Comparison of ENCODE assay signal across 8 cellular contexts in genomic region chr2:241309684-241310117, GRCh38. TPM values are rescaled to one million over a fixed set of nuclear protein-coding genes. Genes with fewer than 3 reads are reported as not detected.
DNase-seq lines count a peak whose midpoint lies in the region; ATAC-seq, FAIRE-seq and TF ChIP-seq lines count a peak whose summit lies in the region.

No MANE protein-coding gene starts in this region.

- peaks cover 3% of the 10 kb centered on the region for H3K9me1 ChIP-seq in K562 (ENCODE audit: control insufficient read depth, insufficient read depth, low read length)

- BruUV-seq in K562 (replicated peaks; lab: Mats Ljungman, UMichigan) = no TSS peak

- intact Hi-C loops in K562 (cut with micrococcal nuclease) = no loop called here
- intact Hi-C loops in sciatic nerve (cut with DNase I) = no loop called here
- intact Hi-C loops in sigmoid colon (cut with DNase I) = loop anchor here (5.0 to 10.0 kb wide), 2 partner anchors 157 to 745 kb away; partner anchors contain the start of genes DUSP28, PPP1R7 and RNPEPL1

- H3K27me3 ChIP-seq in K562 (ENCODE audit: control insufficient read depth in 2 of 2, insufficient read depth in 2 of 2, low read length in 2 of 2) (no peaks in the 10 kb centered on the region), sigmoid colon (no peaks in the 10 kb centered on the region)

- peak; percentile 52 for DNase-seq in T-helper 22 cell (ENCODE audit: low read depth)
- DNase-seq in K562 (ENCODE audit: extremely low read depth in 1 of 4, low spot score in 3 of 4) = no peak
- no peak for DNase-seq in sciatic nerve (ENCODE audit: low spot score)
- no peak for DNase-seq in sigmoid colon
- no peak for DNase-seq in NCI-H510A treated with DMSO at 0.1 percent for 48 hours (lab: John Stamatoyannopoulos, UW)
- DNase-seq in NCI-H1694 treated with DMSO at 0.1 percent for 48 hours (lab: John Stamatoyannopoulos, UW) = no peak

- H2AFZ ChIP-seq in K562 (ENCODE audit: low read depth, low read length) = no peak overlapping the region

- CTCF ChIA-PET in K562 (lab: Yijun Ruan, JAX; ENCODE audit: low intra/inter-chr PET ratio) = no interaction called here

- ATAC-seq in GM18502 (IDR thresholded peaks at IDR 0.05; ENCODE audit: poor library complexity, unreplicated experiment) (peak; percentile 54), HG03139 (IDR thresholded peaks at IDR 0.05; ENCODE audit: unreplicated experiment) (peak; percentile 45), K562 (peak; percentile 11), sciatic nerve (peak; percentile 14)

- H3K36me3 ChIP-seq in K562 (ENCODE audit: control insufficient read depth, insufficient read depth, low read length) (peaks cover 30% of the 10 kb centered on the region), sigmoid colon (no peaks in the 10 kb centered on the region)

- TF ChIP-seq CTCF in K562 (IDR thresholded peaks at IDR 0.05 in 2 of 3, conservative IDR thresholded peaks at IDR 0.05 in 1 of 3; ENCODE audit: insufficient read depth in 2 of 3, low read depth in 1 of 3, low read length in 3 of 3) = no peak
- no peak for TF ChIP-seq CTCF in sigmoid colon (IDR thresholded peaks at IDR 0.05)

- POLR2A ChIA-PET in K562 (lab: Yijun Ruan, JAX) = no interaction called here

- no peaks in the 10 kb centered on the region for H3K9me3 ChIP-seq in K562 (replicated peaks; ENCODE audit: control insufficient read depth, insufficient read depth, low read depth, low read length)
- H3K9me3 ChIP-seq in sigmoid colon = no peaks in the 10 kb centered on the region

- no peak for TF ChIP-seq POLR2A in K562 (conservative IDR thresholded peaks at IDR 0.05)
- TF ChIP-seq POLR2A in sigmoid colon (IDR thresholded peaks at IDR 0.05) = no peak

- TF ChIP-seq RAD21 in K562 (CRISPR knock-in tag; conservative IDR thresholded peaks at IDR 0.05 in 1 of 2, IDR thresholded peaks at IDR 0.05 in 1 of 2) = no peak

- WGBS in K562 (ENCODE audit: insufficient coverage, low coverage, missing lambda C conversion rate) = 38% methylated on average over 2 of the region's 2 CpGs
- WGBS in sigmoid colon, 2 donors = 46 to 68% methylated on average over 2 of the region's 2 CpGs

- FAIRE-seq in K562 (lab: Jason Lieb, UNC) = peak; percentile 60

- H3K4me3 ChIP-seq in K562 (no peak overlapping the region), sigmoid colon (no peak overlapping the region)

- in situ Hi-C loops in K562 (cut with MboI) = no loop called here

- H3K9ac ChIP-seq in K562 (ENCODE audit: insufficient read depth in 1 of 2, low read depth in 2 of 2, low read length in 2 of 2) = no peak overlapping the region

- no peak for TF ChIP-seq EP300 in K562 (IDR thresholded peaks at IDR 0.05; ENCODE audit: low read length)
- no peak for TF ChIP-seq EP300 in sigmoid colon (IDR thresholded peaks at IDR 0.05)

- H3K4me2 ChIP-seq in K562 (ENCODE audit: insufficient read depth, low read length) = no peak overlapping the region

- peaks cover 14% of the 10 kb centered on the region for H4K20me1 ChIP-seq in K562 (replicated peaks; ENCODE audit: control insufficient read depth, insufficient read depth, low read length)

- H3K4me1 ChIP-seq in K562 (replicated peaks in 1 of 2; ENCODE audit: control insufficient read depth in 2 of 2, insufficient read depth in 2 of 2, low read length in 2 of 2) (peaks cover 22 to 33% of the 10 kb centered on the region in 2 experiments; a peak in 4 of 5 replicates), sigmoid colon (peaks cover 0 to 42% (median 25%) of the 10 kb centered on the region in 4 donors)

- peaks cover 99% of the 10 kb centered on the region for H3K79me2 ChIP-seq in K562 (ENCODE audit: control insufficient read depth, insufficient read depth, low read length)

- H3K27ac ChIP-seq in K562 (ENCODE audit: extremely low read depth, low read depth, low read length) (no peak overlapping the region), sigmoid colon (no peak overlapping the region)

TF ChIP-seq in K562, 482 proteins besides CTCF, POLR2A, EP300 and RAD21 (continues in another document):
- no peak for TF ChIP-seq KHSRP (IDR thresholded peaks at IDR 0.05)
- TF ChIP-seq KLF13 (tag; IDR thresholded peaks at IDR 0.05; ENCODE audit: borderline replicate concordance, low read depth) = no peak
- no peak for TF ChIP-seq JUN (IDR thresholded peaks at IDR 0.05; ENCODE audit: borderline replicate concordance, low read depth, low read length)
- TF ChIP-seq JUN (CRISPR knock-in tag; IDR thresholded peaks at IDR 0.05; ENCODE audit: borderline replicate concordance) = no peak
- no peak for TF ChIP-seq RBM25 (IDR thresholded peaks at IDR 0.05; ENCODE audit: low read depth, low read length, severe bottlenecking)
- no peak for TF ChIP-seq MTA1 (IDR thresholded peaks at IDR 0.05; ENCODE audit: borderline replicate concordance)
- no peak for TF ChIP-seq CCAR2 (IDR thresholded peaks at IDR 0.05; ENCODE audit: low read depth, low read length)
- no peak for TF ChIP-seq TFAM (CRISPR knock-in tag; conservative IDR thresholded peaks at IDR 0.05)
- no peak for TF ChIP-seq ZNF408 (CRISPR knock-in tag; IDR thresholded peaks at IDR 0.05; ENCODE audit: low read depth)
- no peak for TF ChIP-seq PCBP1 (IDR thresholded peaks at IDR 0.05; ENCODE audit: low read depth, low read length, poor library complexity, severe bottlenecking)
- no peak for TF ChIP-seq RB1 (IDR thresholded peaks at IDR 0.05; ENCODE audit: low read depth)
- TF ChIP-seq LCOR (CRISPR knock-in tag; IDR thresholded peaks at IDR 0.05) = no peak

RNA-seq across cellular contexts. Expression of gene HDLBP, which starts 5.8 kb away (rescaled TPM):
- 614 and 791 TPM in 2 replicates for total RNA-seq in K562 (2011; cell fraction: chromatin; rRNA removed; ENCODE audit: low replicate concordance)
- total RNA-seq in K562 (2011; cell fraction: nucleolus; rRNA removed) = 306 TPM in 2 replicates
- 325 and 335 TPM in 2 replicates for total RNA-seq in K562 (2011; cell fraction: nucleoplasm; rRNA removed)
- 254 and 333 TPM in 2 replicates for total RNA-seq in K562 (2014; rRNA removed)
- total RNA-seq in K562 (2014; rRNA removed; fragmentation: Illumina TruSeq; extraction: Trizol) = 123 and 130 TPM in 2 replicates
- total RNA-seq in K562 (2015; rRNA removed; fragmentation: Illumina TruSeq; extraction: Trizol) = 163 and 180 TPM in 2 replicates
- 221 and 223 TPM in 2 replicates for total RNA-seq in K562 (2021)
- polyA plus RNA-seq in K562 (2011; rRNA removed) = 106 and 166 TPM in 2 replicates
- 115 and 144 TPM in 2 replicates for polyA plus RNA-seq in K562 (2011; cell fraction: cytosol; rRNA removed)
- 272 and 310 TPM in 2 replicates for polyA plus RNA-seq in K562 (2011; cell fraction: nucleus; rRNA removed)
- 126 and 183 TPM in 2 replicates for polyA plus RNA-seq in K562 (2012)
- polyA plus RNA-seq in K562 (2014; fragmentation: Illumina TruSeq; extraction: Trizol) = 240 and 378 TPM in 2 replicates
- 10 to 100 TPM; 24.4 to 68.4 TPM for polyA plus RNA-seq in K562 (2014; fragmentation: Nextera tagmentation; extraction: Ambion mirVana)
- 111 and 146 TPM in 2 replicates for polyA plus RNA-seq in K562 (2014; rRNA removed)
- polyA minus RNA-seq in K562 (2011; rRNA and poly(A)+ RNA removed) = 213 and 275 TPM in 2 replicates
- polyA minus RNA-seq in K562 (2011; cell fraction: cytosol; rRNA and poly(A)+ RNA removed) = 161 and 189 TPM in 2 replicates
- polyA minus RNA-seq in K562 (2011; cell fraction: nucleus; rRNA and poly(A)+ RNA removed) = 111 and 215 TPM in 2 replicates
- 398 TPM for total RNA-seq in sciatic nerve
- 100 to 1,000 TPM; 201 to 281 (median 247) TPM for total RNA-seq in sigmoid colon
- 100 to 1,000 TPM; 115 to 182 (median 117) TPM for polyA plus RNA-seq in sigmoid colon

RNA-seq across cellular contexts. Expression of gene SEPTIN2, which starts 6.0 kb away (rescaled TPM):
- total RNA-seq in K562 (2011; cell fraction: chromatin; rRNA removed; ENCODE audit: low replicate concordance) = 162 and 401 TPM in 2 replicates
- total RNA-seq in K562 (2011; cell fraction: nucleolus; rRNA removed) = 89.9 and 107 TPM in 2 replicates
- total RNA-seq in K562 (2011; cell fraction: nucleoplasm; rRNA removed) = 233 and 405 TPM in 2 replicates
- 132 and 145 TPM in 2 replicates for total RNA-seq in K562 (2014; rRNA removed)
- 169 and 197 TPM in 2 replicates for total RNA-seq in K562 (2014; rRNA removed; fragmentation: Illumina TruSeq; extraction: Trizol)
- total RNA-seq in K562 (2015; rRNA removed; fragmentation: Illumina TruSeq; extraction: Trizol) = 149 and 166 TPM in 2 replicates
- 144 and 162 TPM in 2 replicates for total RNA-seq in K562 (2021)
- polyA plus RNA-seq in K562 (2011; rRNA removed) = 271 and 367 TPM in 2 replicates
- polyA plus RNA-seq in K562 (2011; cell fraction: cytosol; rRNA removed) = 90.2 and 172 TPM in 2 replicates
- 157 and 224 TPM in 2 replicates for polyA plus RNA-seq in K562 (2011; cell fraction: nucleus; rRNA removed)
- 139 and 187 TPM in 2 replicates for polyA plus RNA-seq in K562 (2012)
- 232 and 235 TPM in 2 replicates for polyA plus RNA-seq in K562 (2014; fragmentation: Illumina TruSeq; extraction: Trizol)
- 100 to 1,000 TPM; 121 to 201 TPM for polyA plus RNA-seq in K562 (2014; fragmentation: Nextera tagmentation; extraction: Ambion mirVana)
- polyA plus RNA-seq in K562 (2014; rRNA removed) = 164 and 179 TPM in 2 replicates
- polyA minus RNA-seq in K562 (2011; rRNA and poly(A)+ RNA removed) = 260 and 291 TPM in 2 replicates
- 84.3 and 90.8 TPM in 2 replicates for polyA minus RNA-seq in K562 (2011; cell fraction: cytosol; rRNA and poly(A)+ RNA removed)
- polyA minus RNA-seq in K562 (2011; cell fraction: nucleus; rRNA and poly(A)+ RNA removed) = 82.0 and 123 TPM in 2 replicates
- 315 TPM for total RNA-seq in sciatic nerve
- 100 to 1,000 TPM; 245 to 295 (median 286) TPM for total RNA-seq in sigmoid colon
- polyA plus RNA-seq in sigmoid colon = 100 to 1,000 TPM; 135 to 178 (median 166) TPM

RNA-seq across cellular contexts. Expression of gene FARP2, which starts 46.4 kb away (rescaled TPM):
- total RNA-seq in K562 (2011; cell fraction: chromatin; rRNA removed; ENCODE audit: low replicate concordance) = 47.3 and 56.4 TPM in 2 replicates
- 21.8 and 22.8 TPM in 2 replicates for total RNA-seq in K562 (2011; cell fraction: nucleolus; rRNA removed)
- 34.2 and 47.6 TPM in 2 replicates for total RNA-seq in K562 (2011; cell fraction: nucleoplasm; rRNA removed)
- total RNA-seq in K562 (2014; rRNA removed) (16.0 and 17.1 TPM in 2 replicates), K562 (2014; rRNA removed; fragmentation: Illumina TruSeq; extraction: Trizol) (25.3 and 25.5 TPM in 2 replicates), K562 (2015; rRNA removed; fragmentation: Illumina TruSeq; extraction: Trizol) (20.1 and 21.1 TPM in 2 replicates), K562 (2021) (32.5 and 38.1 TPM in 2 replicates), sciatic nerve (69.7 TPM), sigmoid colon (10 to 100 TPM; 19.3 to 32.6 (median 28.1) TPM)
- polyA plus RNA-seq in K562 (2011; rRNA removed) (22.8 and 35.0 TPM in 2 replicates), K562 (2014; fragmentation: Illumina TruSeq; extraction: Trizol) (23.5 and 23.6 TPM in 2 replicates), K562 (2014; fragmentation: Nextera tagmentation; extraction: Ambion mirVana) (1 to 10 TPM; 4.1 to 5.9 TPM), K562 (2014; rRNA removed) (17.5 and 22.4 TPM in 2 replicates), sigmoid colon (10 to 100 TPM; 24.0 to 41.6 (median 33.0) TPM)
- 17.8 and 20.1 TPM in 2 replicates for polyA plus RNA-seq in K562 (2011; cell fraction: cytosol; rRNA removed)
- 25.5 and 34.7 TPM in 2 replicates for polyA plus RNA-seq in K562 (2011; cell fraction: nucleus; rRNA removed)
- 12.2 and 14.5 TPM in 2 replicates for polyA plus RNA-seq in K562 (2012)
- polyA minus RNA-seq in K562 (2011; rRNA and poly(A)+ RNA removed) = 28.9 and 51.2 TPM in 2 replicates
- 19.7 and 27.7 TPM in 2 replicates for polyA minus RNA-seq in K562 (2011; cell fraction: cytosol; rRNA and poly(A)+ RNA removed)
- 10.6 and 16.6 TPM in 2 replicates for polyA minus RNA-seq in K562 (2011; cell fraction: nucleus; rRNA and poly(A)+ RNA removed)
